1 cellular context compared by ENCODE assay signal in the genomic region with DNA sequence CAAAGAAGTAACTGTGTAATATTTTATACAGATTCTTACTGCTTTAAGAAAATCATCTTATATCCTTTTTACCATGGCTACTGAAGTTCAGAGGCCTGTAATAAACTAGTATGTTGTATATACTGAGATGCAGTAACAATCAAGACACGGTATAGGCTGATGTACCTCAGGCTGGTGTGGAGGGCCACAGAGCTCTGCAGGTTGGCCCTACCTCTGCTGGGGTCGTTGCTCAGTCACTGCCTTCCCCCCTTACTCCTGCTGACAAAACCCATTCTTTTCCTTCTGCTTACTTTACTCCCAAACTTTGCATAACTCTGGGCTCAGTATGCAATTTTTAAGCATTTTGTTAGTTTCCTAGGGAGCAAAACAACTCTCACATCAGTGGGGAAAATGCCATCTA.
TF ChIP-seq lines count a peak whose summit lies in the region.

No MANE protein-coding gene starts in this region.

TF ChIP-seq in GM23338, 12 proteins besides CTCF, POLR2A, EP300 and RAD21:
- TF ChIP-seq, protein P1, sequence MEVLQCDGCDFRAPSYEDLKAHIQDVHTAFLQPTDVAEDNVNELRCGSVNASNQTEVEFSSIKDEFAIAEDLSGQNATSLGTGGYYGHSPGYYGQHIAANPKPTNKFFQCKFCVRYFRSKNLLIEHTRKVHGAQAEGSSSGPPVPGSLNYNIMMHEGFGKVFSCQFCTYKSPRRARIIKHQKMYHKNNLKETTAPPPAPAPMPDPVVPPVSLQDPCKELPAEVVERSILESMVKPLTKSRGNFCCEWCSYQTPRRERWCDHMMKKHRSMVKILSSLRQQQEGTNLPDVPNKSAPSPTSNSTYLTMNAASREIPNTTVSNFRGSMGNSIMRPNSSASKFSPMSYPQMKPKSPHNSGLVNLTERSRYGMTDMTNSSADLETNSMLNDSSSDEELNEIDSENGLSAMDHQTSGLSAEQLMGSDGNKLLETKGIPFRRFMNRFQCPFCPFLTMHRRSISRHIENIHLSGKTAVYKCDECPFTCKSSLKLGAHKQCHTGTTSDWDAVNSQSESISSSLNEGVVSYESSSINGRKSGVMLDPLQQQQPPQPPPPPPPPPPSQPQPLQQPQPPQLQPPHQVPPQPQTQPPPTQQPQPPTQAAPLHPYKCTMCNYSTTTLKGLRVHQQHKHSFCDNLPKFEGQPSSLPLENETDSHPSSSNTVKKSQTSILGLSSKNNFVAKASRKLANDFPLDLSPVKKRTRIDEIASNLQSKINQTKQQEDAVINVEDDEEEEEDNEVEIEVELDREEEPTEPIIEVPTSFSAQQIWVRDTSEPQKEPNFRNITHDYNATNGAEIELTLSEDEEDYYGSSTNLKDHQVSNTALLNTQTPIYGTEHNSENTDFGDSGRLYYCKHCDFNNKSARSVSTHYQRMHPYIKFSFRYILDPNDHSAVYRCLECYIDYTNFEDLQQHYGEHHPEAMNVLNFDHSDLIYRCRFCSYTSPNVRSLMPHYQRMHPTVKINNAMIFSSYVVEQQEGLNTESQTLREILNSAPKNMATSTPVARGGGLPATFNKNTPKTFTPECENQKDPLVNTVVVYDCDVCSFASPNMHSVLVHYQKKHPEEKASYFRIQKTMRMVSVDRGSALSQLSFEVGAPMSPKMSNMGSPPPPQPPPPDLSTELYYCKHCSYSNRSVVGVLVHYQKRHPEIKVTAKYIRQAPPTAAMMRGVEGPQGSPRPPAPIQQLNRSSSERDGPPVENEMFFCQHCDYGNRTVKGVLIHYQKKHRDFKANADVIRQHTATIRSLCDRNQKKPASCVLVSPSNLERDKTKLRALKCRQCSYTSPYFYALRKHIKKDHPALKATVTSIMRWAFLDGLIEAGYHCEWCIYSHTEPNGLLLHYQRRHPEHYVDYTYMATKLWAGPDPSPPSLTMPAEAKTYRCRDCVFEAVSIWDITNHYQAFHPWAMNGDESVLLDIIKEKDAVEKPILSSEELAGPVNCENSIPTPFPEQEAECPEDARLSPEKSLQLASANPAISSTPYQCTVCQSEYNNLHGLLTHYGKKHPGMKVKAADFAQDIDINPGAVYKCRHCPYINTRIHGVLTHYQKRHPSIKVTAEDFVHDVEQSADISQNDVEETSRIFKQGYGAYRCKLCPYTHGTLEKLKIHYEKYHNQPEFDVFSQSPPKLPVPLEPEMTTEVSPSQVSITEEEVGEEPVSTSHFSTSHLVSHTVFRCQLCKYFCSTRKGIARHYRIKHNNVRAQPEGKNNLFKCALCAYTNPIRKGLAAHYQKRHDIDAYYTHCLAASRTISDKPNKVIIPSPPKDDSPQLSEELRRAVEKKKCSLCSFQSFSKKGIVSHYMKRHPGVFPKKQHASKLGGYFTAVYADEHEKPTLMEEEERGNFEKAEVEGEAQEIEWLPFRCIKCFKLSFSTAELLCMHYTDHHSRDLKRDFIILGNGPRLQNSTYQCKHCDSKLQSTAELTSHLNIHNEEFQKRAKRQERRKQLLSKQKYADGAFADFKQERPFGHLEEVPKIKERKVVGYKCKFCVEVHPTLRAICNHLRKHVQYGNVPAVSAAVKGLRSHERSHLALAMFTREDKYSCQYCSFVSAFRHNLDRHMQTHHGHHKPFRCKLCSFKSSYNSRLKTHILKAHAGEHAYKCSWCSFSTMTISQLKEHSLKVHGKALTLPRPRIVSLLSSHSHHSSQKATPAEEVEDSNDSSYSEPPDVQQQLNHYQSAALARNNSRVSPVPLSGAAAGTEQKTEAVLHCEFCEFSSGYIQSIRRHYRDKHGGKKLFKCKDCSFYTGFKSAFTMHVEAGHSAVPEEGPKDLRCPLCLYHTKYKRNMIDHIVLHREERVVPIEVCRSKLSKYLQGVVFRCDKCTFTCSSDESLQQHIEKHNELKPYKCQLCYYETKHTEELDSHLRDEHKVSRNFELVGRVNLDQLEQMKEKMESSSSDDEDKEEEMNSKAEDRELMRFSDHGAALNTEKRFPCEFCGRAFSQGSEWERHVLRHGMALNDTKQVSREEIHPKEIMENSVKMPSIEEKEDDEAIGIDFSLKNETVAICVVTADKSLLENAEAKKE (CRISPR knock-in tag; IDR thresholded peaks at IDR 0.05), result no peak
- TF ChIP-seq, protein P2, sequence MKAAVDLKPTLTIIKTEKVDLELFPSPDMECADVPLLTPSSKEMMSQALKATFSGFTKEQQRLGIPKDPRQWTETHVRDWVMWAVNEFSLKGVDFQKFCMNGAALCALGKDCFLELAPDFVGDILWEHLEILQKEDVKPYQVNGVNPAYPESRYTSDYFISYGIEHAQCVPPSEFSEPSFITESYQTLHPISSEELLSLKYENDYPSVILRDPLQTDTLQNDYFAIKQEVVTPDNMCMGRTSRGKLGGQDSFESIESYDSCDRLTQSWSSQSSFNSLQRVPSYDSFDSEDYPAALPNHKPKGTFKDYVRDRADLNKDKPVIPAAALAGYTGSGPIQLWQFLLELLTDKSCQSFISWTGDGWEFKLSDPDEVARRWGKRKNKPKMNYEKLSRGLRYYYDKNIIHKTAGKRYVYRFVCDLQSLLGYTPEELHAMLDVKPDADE (IDR thresholded peaks at IDR 0.05), result no peak
- TF ChIP-seq NANOG (IDR thresholded peaks at IDR 0.05; ENCODE audit: borderline replicate concordance) (no peak), JUNB (IDR thresholded peaks at IDR 0.05; ENCODE audit: unreplicated experiment) (no peak), CREB1 (CRISPR knock-in tag; IDR thresholded peaks at IDR 0.05; ENCODE audit: low read depth) (no peak), ZNF331 (CRISPR knock-in tag; IDR thresholded peaks at IDR 0.05; ENCODE audit: low read depth) (no peak), ZNF114 (CRISPR knock-in tag; IDR thresholded peaks at IDR 0.05) (no peak)
- TF ChIP-seq, protein P3, sequence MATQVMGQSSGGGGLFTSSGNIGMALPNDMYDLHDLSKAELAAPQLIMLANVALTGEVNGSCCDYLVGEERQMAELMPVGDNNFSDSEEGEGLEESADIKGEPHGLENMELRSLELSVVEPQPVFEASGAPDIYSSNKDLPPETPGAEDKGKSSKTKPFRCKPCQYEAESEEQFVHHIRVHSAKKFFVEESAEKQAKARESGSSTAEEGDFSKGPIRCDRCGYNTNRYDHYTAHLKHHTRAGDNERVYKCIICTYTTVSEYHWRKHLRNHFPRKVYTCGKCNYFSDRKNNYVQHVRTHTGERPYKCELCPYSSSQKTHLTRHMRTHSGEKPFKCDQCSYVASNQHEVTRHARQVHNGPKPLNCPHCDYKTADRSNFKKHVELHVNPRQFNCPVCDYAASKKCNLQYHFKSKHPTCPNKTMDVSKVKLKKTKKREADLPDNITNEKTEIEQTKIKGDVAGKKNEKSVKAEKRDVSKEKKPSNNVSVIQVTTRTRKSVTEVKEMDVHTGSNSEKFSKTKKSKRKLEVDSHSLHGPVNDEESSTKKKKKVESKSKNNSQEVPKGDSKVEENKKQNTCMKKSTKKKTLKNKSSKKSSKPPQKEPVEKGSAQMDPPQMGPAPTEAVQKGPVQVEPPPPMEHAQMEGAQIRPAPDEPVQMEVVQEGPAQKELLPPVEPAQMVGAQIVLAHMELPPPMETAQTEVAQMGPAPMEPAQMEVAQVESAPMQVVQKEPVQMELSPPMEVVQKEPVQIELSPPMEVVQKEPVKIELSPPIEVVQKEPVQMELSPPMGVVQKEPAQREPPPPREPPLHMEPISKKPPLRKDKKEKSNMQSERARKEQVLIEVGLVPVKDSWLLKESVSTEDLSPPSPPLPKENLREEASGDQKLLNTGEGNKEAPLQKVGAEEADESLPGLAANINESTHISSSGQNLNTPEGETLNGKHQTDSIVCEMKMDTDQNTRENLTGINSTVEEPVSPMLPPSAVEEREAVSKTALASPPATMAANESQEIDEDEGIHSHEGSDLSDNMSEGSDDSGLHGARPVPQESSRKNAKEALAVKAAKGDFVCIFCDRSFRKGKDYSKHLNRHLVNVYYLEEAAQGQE (IDR thresholded peaks at IDR 0.05; ENCODE audit: unreplicated experiment), result no peak
